Comparison of ENCODE assay signal across 18 cellular contexts in the genomic region with DNA sequence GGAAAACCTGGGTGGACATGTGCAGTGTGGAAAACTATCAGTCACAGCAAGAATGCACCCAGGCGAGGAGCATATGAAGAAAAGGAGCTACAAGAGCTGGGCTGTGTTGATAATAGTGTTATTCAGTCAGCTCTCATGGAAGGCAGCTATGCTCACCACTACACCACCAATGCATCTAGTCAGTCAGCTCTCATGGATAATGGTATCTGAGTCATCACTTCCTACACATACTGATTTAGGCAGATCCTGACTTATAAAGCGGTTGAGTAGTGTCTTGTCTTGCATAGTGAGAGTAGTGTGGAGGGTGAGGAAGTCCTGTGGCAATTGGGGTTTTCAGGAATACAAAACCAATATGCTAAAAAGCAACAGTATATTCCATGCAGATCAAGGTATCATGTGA. TPM values are rescaled to one million over a fixed set of nuclear protein-coding genes. Genes with fewer than 3 reads are reported as not detected.
DNase-seq lines count a peak whose midpoint lies in the region; ATAC-seq and TF ChIP-seq lines count a peak whose summit lies in the region.
"Had no signal": no experiment of that assay in that cellular context is flagged by ENCODE, and none has a peak within 500 bp of the region (broad histone marks: within the 10 kb centered on the region; RNA-seq: fewer than 3 reads in every experiment).

No MANE protein-coding gene starts in this region.

- H3K36me3 Mint-ChIP-seq in MCF 10A (ENCODE audit: insufficient read depth, unreplicated experiment) (no peaks in the 10 kb centered on the region), glutamatergic neuron (ENCODE audit: unreplicated experiment) (peaks cover 46% of the 10 kb centered on the region)

- H3K36me3 ChIP-seq in mammary epithelial cell (ENCODE audit: insufficient read depth, low read length) (no peaks in the 10 kb centered on the region), lung (ENCODE audit: control insufficient read depth in 2 of 2, insufficient read depth in 2 of 2, low read length in 2 of 2) (peaks cover 16 to 43% of the 10 kb centered on the region in 2 donors)

- peaks cover 26% of the 10 kb centered on the region for H3K9me3 Mint-ChIP-seq in MCF 10A (ENCODE audit: unreplicated experiment)
- H3K9me3 Mint-ChIP-seq in glutamatergic neuron (ENCODE audit: unreplicated experiment) = peaks cover 7% of the 10 kb centered on the region

- H3K27ac Mint-ChIP-seq in MCF 10A (ENCODE audit: low read depth, unreplicated experiment) (no peak overlapping the region), glutamatergic neuron (ENCODE audit: unreplicated experiment) (no peak overlapping the region)

- in situ Hi-C loops in mammary epithelial cell (cut with MboI; ENCODE audit: low sequenced_read_pairs in 2 of 2) = no loop called here

- no peak overlapping the region for H3K9ac ChIP-seq in mammary epithelial cell (ENCODE audit: insufficient read depth, low read length)

- H3K4me1 ChIP-seq in mammary epithelial cell (ENCODE audit: insufficient read depth, low read length) = no peaks in the 10 kb centered on the region
- H3K4me1 ChIP-seq in lung (ENCODE audit: control insufficient read depth in 2 of 2, insufficient read depth in 2 of 2, low read length in 2 of 2) = no peaks in the 10 kb centered on the region
- H3K4me1 ChIP-seq: Caco-2 had no signal

- no peak overlapping the region for H2AFZ ChIP-seq in mammary epithelial cell (ENCODE audit: low read depth, low read length)
- H2AFZ ChIP-seq: PC-9 had no signal

- ATAC-seq in lung (ENCODE audit: insufficient read depth, low FRiP score) = no peak
- no peak for ATAC-seq in HG02870 (IDR thresholded peaks at IDR 0.05; ENCODE audit: unreplicated experiment)
- ATAC-seq in GM18519 (IDR thresholded peaks at IDR 0.05; ENCODE audit: low FRiP score, unreplicated experiment) = no peak
- ATAC-seq: HCT116 had no signal

- no peaks in the 10 kb centered on the region for H3K27me3 ChIP-seq in mammary epithelial cell (ENCODE audit: insufficient read depth, low read length)
- H3K27me3 ChIP-seq in lung (ENCODE audit: control insufficient read depth, insufficient read depth) = no peaks in the 10 kb centered on the region

- H3K4me3 ChIP-seq in mammary epithelial cell (replicated peaks in 1 of 3; ENCODE audit: insufficient read depth in 1 of 3, low read depth in 2 of 3, low read length in 3 of 3) (no peak overlapping the region), lung (no peak overlapping the region)
- H3K4me3 ChIP-seq: PC-9 had no signal

- H3K4me3 Mint-ChIP-seq in MCF 10A (ENCODE audit: unreplicated experiment) (no peak overlapping the region), glutamatergic neuron (ENCODE audit: unreplicated experiment) (no peak overlapping the region)

- no peaks in the 10 kb centered on the region for H3K79me2 ChIP-seq in mammary epithelial cell (ENCODE audit: insufficient read depth, low read length)

- WGBS in mammary epithelial cell (ENCODE audit: low coverage, missing lambda C conversion rate) = 83% methylated on average over 2 of the region's 2 CpGs
- WGBS in lung, 2 donors = 95 to 99% methylated on average over 2 of the region's 2 CpGs

- no peaks in the 10 kb centered on the region for H4K20me1 ChIP-seq in mammary epithelial cell (ENCODE audit: insufficient read depth, low read length)

- H3K27ac ChIP-seq in mammary epithelial cell (ENCODE audit: insufficient read depth, low read depth, low read length) = no peak overlapping the region
- peak overlapping the region; percentile 74 for H3K27ac ChIP-seq in caudate nucleus (ENCODE audit: low read depth, low read length)
- H3K27ac ChIP-seq in lung (ENCODE audit: low read depth in 1 of 2, low read length in 1 of 2) = no peak overlapping the region
- H3K27ac ChIP-seq: 22Rv1, C4-2B, PC-9 had no signal

- H3K9me3 ChIP-seq in mammary epithelial cell (replicated peaks; ENCODE audit: insufficient read depth, low read length) (peaks cover 19% of the 10 kb centered on the region), lung (ENCODE audit: control insufficient read depth in 2 of 2, insufficient read depth in 1 of 2, low read length in 1 of 2) (peaks cover 0 to 9% of the 10 kb centered on the region in 2 donors)

- BruUV-seq in mammary epithelial cell (replicated peaks; lab: Mats Ljungman, UMichigan) (no TSS peak), MCF 10A (replicated peaks; lab: Mats Ljungman, UMichigan) (no TSS peak)

- dilution Hi-C loops in mammary epithelial cell (cut with HindIII; ENCODE audit: low sequenced_read_pairs) = no loop called here

- intact Hi-C loops in mammary epithelial cell (cut with micrococcal nuclease) = no loop called here
- intact Hi-C loops in MCF 10A (cut with micrococcal nuclease) = no loop called here

- no peaks in the 10 kb centered on the region for H3K4me1 Mint-ChIP-seq in MCF 10A (ENCODE audit: insufficient read depth, unreplicated experiment)
- H3K4me1 Mint-ChIP-seq in glutamatergic neuron (ENCODE audit: low read depth, unreplicated experiment) = no peaks in the 10 kb centered on the region

- TF ChIP-seq CTCF in mammary epithelial cell (conservative IDR thresholded peaks at IDR 0.05 in 1 of 2, IDR thresholded peaks at IDR 0.05 in 1 of 2; ENCODE audit: extremely low read depth in 1 of 2, insufficient read depth in 1 of 2, low read depth in 1 of 2, low read length in 2 of 2) = no peak
- no peak for TF ChIP-seq CTCF in MCF 10A (IDR thresholded peaks at IDR 0.05; ENCODE audit: unreplicated experiment)
- no peak for TF ChIP-seq CTCF in lung (IDR thresholded peaks at IDR 0.05; ENCODE audit: control extremely low read depth, extremely low read depth)
- no peak for TF ChIP-seq CTCF in glutamatergic neuron (IDR thresholded peaks at IDR 0.05; ENCODE audit: partially characterized antibody, unreplicated experiment)

- peak; percentile 53 for DNase-seq in mammary epithelial cell
- no peak for DNase-seq in MCF 10A (ENCODE audit: unreplicated experiment)
- peak in 5 of 61 donors; percentile 7 to 68 (median 21) for DNase-seq in caudate nucleus (lab: John Stamatoyannopoulos, UW)
- peak; percentile 4 for DNase-seq in lung (ENCODE audit: low spot score)
- no peak for DNase-seq in stimulated activated naive CD4-positive, alpha-beta T cell (lab: John Stamatoyannopoulos, UW)
- DNase-seq in glutamatergic neuron = no peak
- DNase-seq: Caco-2, KBM-7, NCI-H1105, NCI-H1694 treated with DMSO at 0.1 percent for 48 hours, NCI-H446, NCI-H748 treated with DMSO at 0.1 percent for 48 hours, PC-9 had no signal

- H3K4me2 ChIP-seq in mammary epithelial cell (ENCODE audit: insufficient read depth, low read depth, low read length) = no peak overlapping the region
- H3K4me2 ChIP-seq: PC-9 had no signal

- POLR2A ChIA-PET in MCF 10A (lab: Yijun Ruan, JAX) = no interaction called here

- CTCF ChIA-PET in mammary epithelial cell (lab: Charles Lee; ENCODE audit: low non-redundant PET) (no interaction called here), MCF 10A (lab: Yijun Ruan, JAX) (interaction anchor here (0.5 to 0.7 kb wide), 3 partner anchors 83 to 258 kb away, joined by 3 read pairs; no protein-coding TSS in a partner anchor)

- no peaks in the 10 kb centered on the region for H3K27me3 Mint-ChIP-seq in MCF 10A (ENCODE audit: insufficient read depth, unreplicated experiment)
- H3K27me3 Mint-ChIP-seq in glutamatergic neuron (ENCODE audit: unreplicated experiment) = peaks cover 3% of the 10 kb centered on the region

RNA-seq across cellular contexts. Expression of a gene that starts 9.1 kb away (rescaled TPM):
- total RNA-seq in mammary epithelial cell = 10 to 100 TPM; 23.4 to 33.0 TPM
- 10.1 TPM for polyA plus RNA-seq in mammary epithelial cell
- polyA minus RNA-seq in mammary epithelial cell = 18.6 TPM
- 16.5 and 20.3 TPM in 2 replicates for total RNA-seq in MCF 10A (2022)
- total RNA-seq in lung = 10 to 100 TPM; 26.8 to 86.9 TPM
- 10 to 100 TPM; 16.7 to 17.9 TPM for polyA plus RNA-seq in lung
- total RNA-seq in glutamatergic neuron (ENCODE audit: unreplicated experiment) = 127 TPM

RNA-seq across cellular contexts. Expression of a gene that starts 20.4 kb away (rescaled TPM):
- total RNA-seq in mammary epithelial cell (10 to 100 TPM in 1 of 2 donors, 1 to 10 TPM in 1; 2.0 to 10.2 TPM), MCF 10A (2022) (not detected in 2 replicates), lung (10 to 100 TPM in 1 of 2 donors, 1 to 10 TPM in 1; 4.5 to 16.6 TPM), glutamatergic neuron (ENCODE audit: unreplicated experiment) (12.7 TPM)
- polyA plus RNA-seq in mammary epithelial cell (1.3 TPM), lung (1 to 10 TPM; 3.1 to 3.3 TPM)
- 4.2 TPM for polyA minus RNA-seq in mammary epithelial cell

RNA-seq across cellular contexts. Expression of a gene that starts 46.6 kb away (rescaled TPM):
- total RNA-seq in mammary epithelial cell (1 to 10 TPM; 5.7 to 7.5 TPM), MCF 10A (2022) (not detected in 2 replicates), lung (10 to 100 TPM; 11.5 to 17.9 TPM), glutamatergic neuron (ENCODE audit: unreplicated experiment) (11.1 TPM)
- polyA plus RNA-seq in mammary epithelial cell (3.0 TPM), lung (1 to 10 TPM; 2.9 to 3.0 TPM)
- polyA minus RNA-seq in mammary epithelial cell = 5.4 TPM

Comparison
In these comparisons a context has a peak if more than half of its experiments do, and no peak if none do; other contexts are left out.
1. DNase-seq: peak in mammary epithelial cell (single experiment) and lung (single experiment); none in MCF 10A (single experiment), stimulated activated naive CD4-positive, alpha-beta T cell (0 of 6) and glutamatergic neuron (single experiment).